ENCODE assay signal across 8 cellular contexts in the genomic region with DNA sequence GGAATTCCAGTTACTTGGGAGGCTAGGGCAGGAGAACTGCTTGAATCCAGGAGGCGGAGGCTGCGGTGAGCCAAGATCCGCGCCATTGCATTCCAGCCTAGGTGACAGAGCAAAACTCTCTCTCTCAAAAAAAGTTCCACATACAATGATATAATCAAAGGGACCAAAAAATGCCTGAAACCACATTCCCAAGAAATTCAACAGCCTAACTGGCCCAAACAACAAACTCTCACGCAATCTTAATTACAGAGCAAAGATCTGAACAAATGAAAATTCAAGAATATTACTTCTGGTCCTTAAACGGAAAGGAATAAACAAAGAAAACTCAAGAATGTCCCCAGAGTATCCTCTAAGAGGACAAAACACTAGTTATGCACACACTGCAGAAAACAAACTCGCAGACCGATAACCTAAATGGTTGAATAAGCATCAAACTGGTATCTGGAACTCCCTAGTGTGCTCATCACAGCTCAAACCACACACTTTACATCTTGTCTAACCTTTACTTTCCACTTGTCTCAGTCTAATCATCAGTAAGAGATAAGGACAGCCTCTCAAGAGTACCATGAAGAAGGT. TPM values are rescaled to one million over a fixed set of nuclear protein-coding genes. Genes with fewer than 3 reads are reported as not detected.
DNase-seq lines count a peak whose midpoint lies in the region; ATAC-seq and TF ChIP-seq lines count a peak whose summit lies in the region.

No MANE protein-coding gene starts in this region.

- H3K4me1 ChIP-seq in DND-41 (ENCODE audit: insufficient read depth, low read length) (peaks cover 34% of the 10 kb centered on the region), mammary epithelial cell (ENCODE audit: insufficient read depth, low read length) (peaks cover 17% of the 10 kb centered on the region), neural progenitor cell (peaks cover 26% of the 10 kb centered on the region)

- TF ChIP-seq CTCF in DND-41 (IDR thresholded peaks at IDR 0.05; ENCODE audit: borderline replicate concordance, extremely low read depth, low read length, poor library complexity, severe bottlenecking) (no peak), mammary epithelial cell (conservative IDR thresholded peaks at IDR 0.05 in 1 of 2, IDR thresholded peaks at IDR 0.05 in 1 of 2; ENCODE audit: extremely low read depth in 1 of 2, insufficient read depth in 1 of 2, low read depth in 1 of 2, low read length in 2 of 2) (no peak), neural progenitor cell (IDR thresholded peaks at IDR 0.05) (no peak)

- no TSS peak for BruUV-seq in mammary epithelial cell (replicated peaks; lab: Mats Ljungman, UMichigan)

- CTCF ChIA-PET in mammary epithelial cell (lab: Charles Lee; ENCODE audit: low non-redundant PET): interaction anchor here (0.7 kb wide), 1 partner anchor 187 kb away, joined by 6 read pairs; no protein-coding TSS in a partner anchor

- intact Hi-C loops in mammary epithelial cell (cut with micrococcal nuclease): loop anchor here (10.0 kb wide), 1 partner anchor 1550 kb away; a partner anchor contains a TSS

- dilution Hi-C loops in mammary epithelial cell (cut with HindIII; ENCODE audit: low sequenced_read_pairs): no loop called here

- H3K36me3 Mint-ChIP-seq in neural progenitor cell: peaks cover 18% of the 10 kb centered on the region

- H3K4me3 ChIP-seq in DND-41 (ENCODE audit: low read depth in 1 of 2, low read length in 2 of 2): peak overlapping the region in 1 of 2 experiments; percentile 87; a peak in 1 of 4 replicates
- H3K4me3 ChIP-seq in mammary epithelial cell (replicated peaks in 1 of 3; ENCODE audit: insufficient read depth in 1 of 3, low read depth in 2 of 3, low read length in 3 of 3): peak overlapping the region; percentile 77 to 88 (median 77)
- peak overlapping the region; percentile 94 for H3K4me3 ChIP-seq in neural progenitor cell

- H4K20me1 ChIP-seq in DND-41 (ENCODE audit: insufficient read depth, low read length) (peaks cover 75% of the 10 kb centered on the region), mammary epithelial cell (ENCODE audit: insufficient read depth, low read length) (peaks cover 11% of the 10 kb centered on the region), neural progenitor cell (ENCODE audit: low read depth) (peaks cover 84% of the 10 kb centered on the region)

- no peaks in the 10 kb centered on the region for H3K27me3 Mint-ChIP-seq in neural progenitor cell (ENCODE audit: insufficient read depth, low read depth)

- H3K4me3 Mint-ChIP-seq in neural progenitor cell: peak overlapping the region; percentile 90

- ATAC-seq in DND-41 (ENCODE audit: insufficient read depth, low read depth) (no peak), HG03378 (IDR thresholded peaks at IDR 0.05; ENCODE audit: unreplicated experiment) (peak; percentile 28)

- H3K27me3 ChIP-seq in DND-41 (ENCODE audit: insufficient read depth, low read length, poor library complexity) (no peaks in the 10 kb centered on the region), mammary epithelial cell (ENCODE audit: insufficient read depth, low read length) (no peaks in the 10 kb centered on the region), neural progenitor cell (no peaks in the 10 kb centered on the region)

- peak overlapping the region; percentile 79 for H3K4me2 ChIP-seq in DND-41 (ENCODE audit: insufficient read depth, low read length)
- peak overlapping the region; percentile 80 for H3K4me2 ChIP-seq in mammary epithelial cell (ENCODE audit: insufficient read depth, low read depth, low read length)
- H3K4me2 ChIP-seq in neural progenitor cell: peak overlapping the region; percentile 91

- peak overlapping the region; percentile 90 for H3K9ac ChIP-seq in DND-41 (ENCODE audit: low read depth, low read length)
- H3K9ac ChIP-seq in mammary epithelial cell (ENCODE audit: insufficient read depth, low read length): no peak overlapping the region
- peak overlapping the region; percentile 17 for H3K9ac ChIP-seq in neural progenitor cell

- H3K36me3 ChIP-seq in DND-41 (ENCODE audit: insufficient read depth, low read length) (peaks cover 54% of the 10 kb centered on the region), mammary epithelial cell (ENCODE audit: insufficient read depth, low read length) (peaks cover 21% of the 10 kb centered on the region), neural progenitor cell (peaks cover 9% of the 10 kb centered on the region)

- H3F3A ChIP-seq in neural progenitor cell (ENCODE audit: low read depth): peaks cover 38% of the 10 kb centered on the region

- H3K4me1 Mint-ChIP-seq in neural progenitor cell: peaks cover 33% of the 10 kb centered on the region

- 87% methylated on average over 8 of the region's 8 CpGs for WGBS in mammary epithelial cell (ENCODE audit: low coverage, missing lambda C conversion rate)

- H3K9me3 Mint-ChIP-seq in neural progenitor cell: no peaks in the 10 kb centered on the region

- DNase-seq in DND-41 (no peak), mammary epithelial cell (no peak), neural progenitor cell (ENCODE audit: low spot score) (peak; percentile 24), dermis blood vessel endothelial cell (no peak), SHP77 treated with DMSO at 0.1 percent for 48 hours (lab: John Stamatoyannopoulos, UW) (no peak), HuH-7.5 (ENCODE audit: low spot score) (no peak)
- no peak for DNase-seq in stimulated activated CD4-positive, alpha-beta T cell treated with anti-CD3 and anti-CD28 coated beads, Interleukin-2, amount 100 ng/mL, for 48 hours

- H3K9me3 ChIP-seq in DND-41 (ENCODE audit: insufficient read depth, low read length, severe bottlenecking) (no peaks in the 10 kb centered on the region), mammary epithelial cell (replicated peaks; ENCODE audit: insufficient read depth, low read length) (no peaks in the 10 kb centered on the region), neural progenitor cell (ENCODE audit: low read depth) (no peaks in the 10 kb centered on the region)

- no peak overlapping the region for H3K27ac Mint-ChIP-seq in neural progenitor cell

- H2AFZ ChIP-seq in DND-41 (ENCODE audit: low read depth, low read length) (no peak overlapping the region), mammary epithelial cell (ENCODE audit: low read depth, low read length) (no peak overlapping the region), neural progenitor cell (replicated peaks) (no peak overlapping the region)

- peak overlapping the region; percentile 39; the same call in 1 of the 2 replicates for H3K27ac ChIP-seq in DND-41 (ENCODE audit: low read length)
- no peak overlapping the region for H3K27ac ChIP-seq in mammary epithelial cell (ENCODE audit: insufficient read depth, low read depth, low read length)
- H3K27ac ChIP-seq in neural progenitor cell: no peak overlapping the region

- in situ Hi-C loops in mammary epithelial cell (cut with MboI; ENCODE audit: low sequenced_read_pairs in 2 of 2): no loop called here

- H3K79me2 ChIP-seq in DND-41 (ENCODE audit: insufficient read depth, low read length) (peaks cover 94% of the 10 kb centered on the region), mammary epithelial cell (ENCODE audit: insufficient read depth, low read length) (peaks cover 91% of the 10 kb centered on the region), neural progenitor cell (ENCODE audit: low read depth) (peaks cover 96% of the 10 kb centered on the region)

RNA-seq across cellular contexts. Expression of a gene that starts 3.7 kb away (rescaled TPM):
- total RNA-seq in mammary epithelial cell (10 to 100 TPM; 82.4 to 97.5 TPM), neural progenitor cell (ENCODE audit: low replicate concordance) (197 and 275 TPM in 2 replicates), dermis blood vessel endothelial cell (96.1 and 99.1 TPM in 2 replicates)
- polyA plus RNA-seq in mammary epithelial cell: 22.1 TPM
- 211 TPM for polyA minus RNA-seq in mammary epithelial cell

RNA-seq across cellular contexts. Expression of a gene that starts 29.0 kb away (rescaled TPM):
- total RNA-seq in mammary epithelial cell (1 to 10 TPM in 1 of 2 donors, under 1 TPM in 1; 0.67 to 1.9 TPM), neural progenitor cell (ENCODE audit: low replicate concordance) (2.4 and 5.5 TPM in 2 replicates), dermis blood vessel endothelial cell (0.85 TPM in 1 of 2 replicates, not detected in the other)
- polyA plus RNA-seq in mammary epithelial cell: 0.22 TPM
- 2.0 TPM for polyA minus RNA-seq in mammary epithelial cell

RNA-seq across cellular contexts. Expression of a gene that starts 31.3 kb away (rescaled TPM):
- total RNA-seq in mammary epithelial cell (100 to 1,000 TPM in 1 of 2 donors, 10 to 100 TPM in 1; 99.4 to 104 TPM), neural progenitor cell (ENCODE audit: low replicate concordance) (93.1 and 149 TPM in 2 replicates), dermis blood vessel endothelial cell (92.8 and 96.7 TPM in 2 replicates)
- polyA plus RNA-seq in mammary epithelial cell: 132 TPM
- polyA minus RNA-seq in mammary epithelial cell: 73.4 TPM

RNA-seq across cellular contexts. Expression of a gene that starts 38.6 kb away (rescaled TPM):
- total RNA-seq in mammary epithelial cell (not detected), neural progenitor cell (ENCODE audit: low replicate concordance) (17.6 and 32.2 TPM in 2 replicates), dermis blood vessel endothelial cell (not detected in 2 replicates)
- polyA plus RNA-seq in mammary epithelial cell: not detected
- not detected for polyA minus RNA-seq in mammary epithelial cell
